Comparison of ENCODE assay signal across 8 cellular contexts in the genomic region with DNA sequence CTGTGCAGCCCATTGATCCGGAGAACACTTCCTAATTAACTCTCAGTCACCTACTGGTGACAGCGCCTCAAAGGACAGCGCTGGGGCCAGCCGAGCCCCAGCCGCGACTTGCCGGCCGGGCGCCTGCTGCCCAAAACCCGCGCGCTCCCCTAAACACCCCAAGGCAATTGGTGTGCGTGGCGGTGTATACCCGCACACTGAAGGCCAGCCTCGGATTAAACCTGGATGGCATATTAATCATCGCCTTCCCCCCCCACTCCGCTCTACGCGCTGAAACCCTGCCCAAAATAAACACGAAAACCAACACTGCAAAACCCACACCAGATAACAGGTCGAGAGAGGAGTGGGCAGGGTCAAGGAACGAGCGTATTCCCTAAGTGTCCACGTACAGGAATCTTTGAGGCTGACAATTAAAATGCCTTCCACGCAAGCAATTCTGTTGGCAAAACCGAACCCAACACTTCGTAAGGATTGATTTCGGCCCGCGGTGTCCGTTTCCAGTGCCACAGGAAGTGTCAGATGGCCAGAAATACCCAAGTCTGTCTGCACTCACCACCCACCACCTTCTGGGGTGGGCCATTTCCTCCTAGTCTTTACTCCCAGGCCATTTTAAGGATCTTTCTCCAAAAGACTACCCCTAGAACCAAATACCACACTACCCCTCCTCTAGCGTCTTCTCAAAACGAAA. TPM values are rescaled to one million over a fixed set of nuclear protein-coding genes. Genes with fewer than 3 reads are reported as not detected.
DNase-seq lines count a peak whose midpoint lies in the region; ATAC-seq, FAIRE-seq and TF ChIP-seq lines count a peak whose summit lies in the region.

No MANE protein-coding gene starts in this region.

- CTCF ChIA-PET in HepG2 (lab: Yijun Ruan, JAX; ENCODE audit: low intra/inter-chr PET ratio, low total read pairs) = no interaction called here

- TSS peak; percentile 36 for BruUV-seq in HepG2 (replicated peaks; lab: Mats Ljungman, UMichigan)

- H3K4me1 ChIP-seq in heart right ventricle (peaks cover 0 to 49% (median 26%) of the 10 kb centered on the region in 9 donors), adipocyte (ENCODE audit: control insufficient read depth, insufficient read depth, low read length) (peaks cover 7% of the 10 kb centered on the region), HepG2 (ENCODE audit: insufficient read depth, low read length) (peaks cover 41% of the 10 kb centered on the region), transverse colon (peaks cover 11 to 51% (median 37%) of the 10 kb centered on the region in 4 donors)

- peaks cover 57% of the 10 kb centered on the region for H3K79me2 ChIP-seq in HepG2 (ENCODE audit: insufficient read depth, low read length)

- TF ChIP-seq CTCF in heart right ventricle (IDR thresholded peaks at IDR 0.05) (peak in 1 of 9 donors; percentile 3), HepG2 (CRISPR knock-in tag; IDR thresholded peaks at IDR 0.05) (no peak), transverse colon (IDR thresholded peaks at IDR 0.05) (no peak)

- no peak for TF ChIP-seq POLR2A in HepG2 (IDR thresholded peaks at IDR 0.05; ENCODE audit: insufficient read depth in 1 of 2, low read depth in 2 of 2, low read length in 2 of 2)
- no peak for TF ChIP-seq POLR2A in transverse colon (IDR thresholded peaks at IDR 0.05)

- no peaks in the 10 kb centered on the region for H3K36me3 ChIP-seq in heart right ventricle
- no peaks in the 10 kb centered on the region for H3K36me3 ChIP-seq in adipocyte (ENCODE audit: control insufficient read depth, insufficient read depth, low read length, severe bottlenecking)
- no peaks in the 10 kb centered on the region for H3K36me3 ChIP-seq in HepG2 (replicated peaks in 1 of 2; ENCODE audit: control insufficient read depth in 1 of 2, insufficient read depth in 2 of 2, low read length in 2 of 2)
- no peaks in the 10 kb centered on the region for H3K36me3 ChIP-seq in transverse colon

- H3K9ac ChIP-seq in adipocyte (ENCODE audit: low read length) (peak overlapping the region; percentile 68), HepG2 (ENCODE audit: insufficient read depth, low read depth, low read length) (peak overlapping the region; percentile 65)

- intact Hi-C loops in heart right ventricle (cut with DNase I) (loop anchor here in 6 of 10 donors (5.0 to 10.0 kb wide), 11 partner anchors 57 to 620 kb away; no protein-coding TSS in a partner anchor), Right ventricle myocardium superior (cut with DNase I) (loop anchor here (5.0 to 10.0 kb wide), 3 partner anchors 57 to 360 kb away; no protein-coding TSS in a partner anchor), HepG2 (cut with micrococcal nuclease; ENCODE audit: unreplicated experiment) (loop anchor here (5.0 kb wide), 1 partner anchor 83 kb away; no protein-coding TSS in a partner anchor), transverse colon (cut with DNase I; ENCODE audit: low total_unique reads) (loop anchor here (5.0 kb wide), 3 partner anchors 57 to 83 kb away; no protein-coding TSS in a partner anchor)

- peak overlapping the region; percentile 80 for H3K4me2 ChIP-seq in HepG2 (ENCODE audit: low read depth, low read length)

- H3K27ac ChIP-seq in heart right ventricle = peak overlapping the region; percentile 22 to 94 (median 88)
- H3K27ac ChIP-seq in HepG2 (ENCODE audit: extremely low read length, insufficient read depth, low read length) = no peak overlapping the region
- peak overlapping the region; percentile 91 to 95 (median 94) for H3K27ac ChIP-seq in transverse colon

- H4K20me1 ChIP-seq in HepG2 (ENCODE audit: insufficient read depth, low read length) = peaks cover 44% of the 10 kb centered on the region

- H2AFZ ChIP-seq in HepG2 (ENCODE audit: low read length) = no peak overlapping the region

- WGBS in heart right ventricle, 2 donors = 1% methylated on average over 23 to 33 of the region's 34 CpGs
- 0% methylated on average over 2 of the region's 34 CpGs for WGBS in HepG2 (ENCODE audit: low lambda C conversion rate)
- 24% methylated on average over 33 of the region's 34 CpGs; no CpG with 5 or more reads in 1 of the 2 donors for WGBS in transverse colon (ENCODE audit: low coverage in 1 of 2), 2 donors

- peak overlapping the region; percentile 70 to 88 (median 82) for H3K4me3 ChIP-seq in heart right ventricle
- peak overlapping the region; percentile 79 for H3K4me3 ChIP-seq in adipocyte (ENCODE audit: low read length)
- H3K4me3 ChIP-seq in HepG2 (replicated peaks in 1 of 3; ENCODE audit: insufficient read depth in 1 of 3, low read depth in 2 of 3, low read length in 3 of 3) = peak overlapping the region; percentile 69 to 75 (median 73)
- H3K4me3 ChIP-seq in transverse colon = peak overlapping the region; percentile 41 to 87 (median 77)

- TF ChIP-seq EP300 in HepG2 (IDR thresholded peaks at IDR 0.05; ENCODE audit: low read depth in 2 of 2, low read length in 2 of 2) (no peak), HepG2 (CRISPR knock-in tag; IDR thresholded peaks at IDR 0.05; ENCODE audit: borderline replicate concordance) (no peak), transverse colon (IDR thresholded peaks at IDR 0.05; ENCODE audit: low read depth) (no peak)

- DNase-seq in heart right ventricle = no peak
- no peak for DNase-seq in Right ventricle myocardium superior
- peak; percentile 52 for DNase-seq in adipocyte (ENCODE audit: low read depth)
- no peak for DNase-seq in HepG2 (ENCODE audit: low spot score)
- no peak for DNase-seq in transverse colon

- H3K27me3 ChIP-seq in heart right ventricle = peaks cover 0 to 100% (median 0%) of the 10 kb centered on the region in 7 donors
- peaks cover 7% of the 10 kb centered on the region for H3K27me3 ChIP-seq in adipocyte (replicated peaks; ENCODE audit: control insufficient read depth, insufficient read depth, low read length)
- H3K27me3 ChIP-seq in HepG2 (ENCODE audit: control insufficient read depth in 1 of 2, insufficient read depth in 2 of 2, low read length in 2 of 2) = no peaks in the 10 kb centered on the region
- no peaks in the 10 kb centered on the region for H3K27me3 ChIP-seq in transverse colon

- POLR2A ChIA-PET in HepG2 (lab: Yijun Ruan, JAX) = interaction anchor here (0.8 to 1.7 kb wide), 3 partner anchors 82 to 364 kb away, joined by 3 to 10 read pairs (median 5); no protein-coding TSS in a partner anchor

- no peak for ATAC-seq in heart right ventricle
- no peak for ATAC-seq in Right ventricle myocardium superior (ENCODE audit: poor library complexity)
- no peak for ATAC-seq in HepG2
- ATAC-seq in GM19463 (IDR thresholded peaks at IDR 0.05; ENCODE audit: unreplicated experiment) = no peak
- ATAC-seq in GM21526 (IDR thresholded peaks at IDR 0.05; ENCODE audit: low FRiP score, unreplicated experiment) = no peak
- ATAC-seq in HG02588 (IDR thresholded peaks at IDR 0.05; ENCODE audit: unreplicated experiment) = no peak

- H3K9me3 ChIP-seq in heart right ventricle (no peaks in the 10 kb centered on the region), adipocyte (ENCODE audit: control insufficient read depth, low read length) (no peaks in the 10 kb centered on the region), HepG2 (ENCODE audit: low read length) (no peaks in the 10 kb centered on the region), transverse colon (no peaks in the 10 kb centered on the region)

- no peak for FAIRE-seq in HepG2 (lab: Jason Lieb, UNC)

- in situ Hi-C loops in HepG2 (cut with HindIII; ENCODE audit: extremely low pct_ligation_motif_present, low pct_unique_long_range_greater_than_20kb) = no loop called here
- in situ Hi-C loops in transverse colon (cut with MboI; ENCODE audit: low pct_ligation_motif_present in 1 of 4, low pct_unique_long_range_greater_than_20kb in 1 of 4, low sequenced_read_pairs in 3 of 4) = no loop called here

- no peak for TF ChIP-seq RAD21 in HepG2 (CRISPR knock-in tag; IDR thresholded peaks at IDR 0.05)

TF ChIP-seq in HepG2, 621 proteins besides CTCF, POLR2A, EP300 and RAD21:
- peak; percentile 28; the same call in 1 of the 2 replicates for TF ChIP-seq ZNF331 (CRISPR knock-in tag; IDR thresholded peaks at IDR 0.05)
- TF ChIP-seq ATF7-NPFF (CRISPR knock-in tag; IDR thresholded peaks at IDR 0.05; ENCODE audit: low read depth) = no peak

RNA-seq across cellular contexts. Expression of a gene that starts 2.7 kb away (rescaled TPM):
- total RNA-seq in heart right ventricle (10 to 100 TPM; 12.4 to 27.2 (median 19.9) TPM), Right ventricle myocardium superior (14.0 TPM), HepG2 (2016; rRNA removed; fragmentation: Illumina TruSeq; extraction: Trizol) (15.2 and 18.6 TPM in 2 replicates), transverse colon (10 to 100 TPM; 17.9 to 27.8 (median 20.4) TPM)
- polyA plus RNA-seq in heart right ventricle (10 to 100 TPM in 1 of 2 donors, 1 to 10 TPM in 1; 9.1 to 10.5 TPM), HepG2 (2011; rRNA removed) (14.3 and 15.2 TPM in 2 replicates)
- 3.2 and 4.8 TPM in 2 replicates for total RNA-seq in HepG2 (2016; cell fraction: cytosol; rRNA removed; fragmentation: Illumina TruSeq; extraction: Trizol; ENCODE audit: low read depth)
- 13.9 and 15.9 TPM in 2 replicates for total RNA-seq in HepG2 (2016; cell fraction: insoluble cytoplasmic fraction; rRNA removed; fragmentation: Illumina TruSeq; extraction: Trizol)
- 7.4 and 7.6 TPM in 2 replicates for total RNA-seq in HepG2 (2016; cell fraction: membrane; rRNA removed; fragmentation: Illumina TruSeq; extraction: Trizol)
- total RNA-seq in HepG2 (2016; cell fraction: nucleus; rRNA removed; fragmentation: Illumina TruSeq; extraction: Trizol) = 18.8 and 25.8 TPM in 2 replicates
- 11.5 and 13.8 TPM in 2 replicates for polyA plus RNA-seq in HepG2 (2011; cell fraction: cytosol; rRNA removed)
- polyA plus RNA-seq in HepG2 (2011; cell fraction: nucleus; rRNA removed) = 30.4 and 30.6 TPM in 2 replicates
- 27.3 and 29.3 TPM in 2 replicates for polyA plus RNA-seq in HepG2 (2012)
- polyA plus RNA-seq in HepG2 (2016; cell fraction: cytosol; fragmentation: Illumina TruSeq; extraction: Trizol; ENCODE audit: low read depth) = 1.2 and 1.3 TPM in 2 replicates
- 17.4 and 18.4 TPM in 2 replicates for polyA plus RNA-seq in HepG2 (2016; cell fraction: insoluble cytoplasmic fraction; fragmentation: Illumina TruSeq; extraction: Trizol; ENCODE audit: low read depth)
- polyA plus RNA-seq in HepG2 (2016; cell fraction: membrane; fragmentation: Illumina TruSeq; extraction: Trizol; ENCODE audit: low read depth) = 1.3 and 1.9 TPM in 2 replicates
- 27.4 and 28.9 TPM in 2 replicates for polyA plus RNA-seq in HepG2 (2016; cell fraction: nucleus; fragmentation: Illumina TruSeq; extraction: Trizol; ENCODE audit: insufficient read depth, low read depth)
- 18.3 and 32.5 TPM in 2 replicates for polyA minus RNA-seq in HepG2 (2011; rRNA and poly(A)+ RNA removed; ENCODE audit: low replicate concordance)
- polyA minus RNA-seq in HepG2 (2011; cell fraction: cytosol; rRNA and poly(A)+ RNA removed) = 40.3 and 40.4 TPM in 2 replicates
- polyA minus RNA-seq in HepG2 (2011; cell fraction: nucleus; rRNA and poly(A)+ RNA removed) = 31.8 TPM in 2 replicates
